Comparison of ENCODE assay signal across 15 cellular contexts in genomic region chr1:202017385-202018225, GRCh38. TPM values are rescaled to one million over a fixed set of nuclear protein-coding genes. Genes with fewer than 3 reads are reported as not detected.
DNase-seq lines count a peak whose midpoint lies in the region; TF ChIP-seq lines count a peak whose summit lies in the region.
"Had no signal": no experiment of that assay in that cellular context is flagged by ENCODE, and none has a peak within 500 bp of the region (broad histone marks: within the 10 kb centered on the region; RNA-seq: fewer than 3 reads in every experiment).

No MANE protein-coding gene starts in this region.

- peak overlapping the region; percentile 77 to 99 for H3K9ac ChIP-seq in mucosa of rectum (ENCODE audit: low read depth in 1 of 2, low read length in 2 of 2)

- H3K4me3 Mint-ChIP-seq in Caco-2 (ENCODE audit: unreplicated experiment) (peak overlapping the region; percentile 65), glutamatergic neuron (ENCODE audit: unreplicated experiment) (no peak overlapping the region)
- H3K4me3 Mint-ChIP-seq: CD4-positive, CD25-positive, alpha-beta regulatory T cell; memory B cell had no signal

- H3K4me3 ChIP-seq in Caco-2 (ENCODE audit: low read depth, low read length) (peak overlapping the region; percentile 20), LNCaP clone FGC (ENCODE audit: low read depth, low read length) (peak overlapping the region; percentile 40), mucosa of rectum (ENCODE audit: low read length in 2 of 2) (peak overlapping the region; percentile 56 to 94)
- H3K4me3 ChIP-seq: MG63, sigmoid colon had no signal

- H3K27ac Mint-ChIP-seq in Caco-2 (ENCODE audit: unreplicated experiment) (peak overlapping the region; percentile 71), glutamatergic neuron (ENCODE audit: unreplicated experiment) (no peak overlapping the region)
- H3K27ac Mint-ChIP-seq: memory B cell had no signal

- no peaks in the 10 kb centered on the region for H3K27me3 Mint-ChIP-seq in Caco-2 (ENCODE audit: insufficient read depth, unreplicated experiment)
- peaks cover 4% of the 10 kb centered on the region for H3K27me3 Mint-ChIP-seq in glutamatergic neuron (ENCODE audit: unreplicated experiment)

- peaks cover 12% of the 10 kb centered on the region for H3K36me3 ChIP-seq in Caco-2 (ENCODE audit: control insufficient read depth, insufficient read depth, low read length)
- H3K36me3 ChIP-seq in mucosa of rectum (ENCODE audit: control insufficient read depth in 2 of 2, insufficient read depth in 2 of 2, low read length in 2 of 2), result peaks cover 31 to 37% of the 10 kb centered on the region in 2 donors
- H3K36me3 ChIP-seq: MG63, sigmoid colon had no signal

- no peak for TF ChIP-seq CTCF in Caco-2 (IDR thresholded peaks at IDR 0.05; ENCODE audit: insufficient read depth in 1 of 2, low read depth in 1 of 2, low read length in 1 of 2, severe bottlenecking in 1 of 2, unreplicated experiment in 1 of 2)
- no peak for TF ChIP-seq CTCF in LNCaP clone FGC (IDR thresholded peaks at IDR 0.05; ENCODE audit: control insufficient read depth, extremely low read depth, insufficient read depth)
- TF ChIP-seq CTCF in VCaP (conservative IDR thresholded peaks at IDR 0.05), result no peak
- TF ChIP-seq CTCF in glutamatergic neuron (IDR thresholded peaks at IDR 0.05; ENCODE audit: partially characterized antibody, unreplicated experiment), result no peak

- BruUV-seq in Caco-2 (replicated peaks; lab: Mats Ljungman, UMichigan), result TSS peak; percentile 53

- no peaks in the 10 kb centered on the region for H3K27me3 ChIP-seq in Caco-2 (replicated peaks; ENCODE audit: control insufficient read depth, insufficient read depth, low read length)
- H3K27me3 ChIP-seq in mucosa of rectum (ENCODE audit: control insufficient read depth in 2 of 2, insufficient read depth in 2 of 2, low read length in 2 of 2), result no peaks in the 10 kb centered on the region
- H3K27me3 ChIP-seq: MG63 had no signal

- H3K4me1 Mint-ChIP-seq in Caco-2 (ENCODE audit: low read depth, unreplicated experiment) (peaks cover 40% of the 10 kb centered on the region), glutamatergic neuron (ENCODE audit: low read depth, unreplicated experiment) (peaks cover 13% of the 10 kb centered on the region)
- H3K4me1 Mint-ChIP-seq: CD4-positive, CD25-positive, alpha-beta regulatory T cell; memory B cell had no signal

- H3K4me1 ChIP-seq in Caco-2 (peaks cover 61% of the 10 kb centered on the region), mucosa of rectum (ENCODE audit: control insufficient read depth in 2 of 2, insufficient read depth in 2 of 2, low read length in 2 of 2) (peaks cover 20 to 51% of the 10 kb centered on the region in 2 donors)
- H3K4me1 ChIP-seq: sigmoid colon had no signal

- no peaks in the 10 kb centered on the region for H3K9me3 Mint-ChIP-seq in Caco-2 (ENCODE audit: unreplicated experiment)
- peaks cover 10% of the 10 kb centered on the region for H3K9me3 Mint-ChIP-seq in glutamatergic neuron (ENCODE audit: unreplicated experiment)
- H3K9me3 Mint-ChIP-seq: memory B cell had no signal

- H3K9me3 ChIP-seq in Caco-2 (no peaks in the 10 kb centered on the region), mucosa of rectum (ENCODE audit: control insufficient read depth in 2 of 2, low read length in 2 of 2) (no peaks in the 10 kb centered on the region)
- H3K9me3 ChIP-seq: MG63, sigmoid colon had no signal

- DNase-seq in Caco-2, result peak; percentile 87 to 95
- DNase-seq in LNCaP clone FGC (ENCODE audit: low read depth), result no peak
- no peak for DNase-seq in glutamatergic neuron
- no peak for DNase-seq in occipital lobe (lab: John Stamatoyannopoulos, UW)
- DNase-seq in EL, result no peak
- DNase-seq in GDM1 (lab: John Stamatoyannopoulos, UW), result no peak
- DNase-seq: activated CD8-positive, alpha-beta memory T cell treated with anti-CD3 and anti-CD28 coated beads, Interleukin-2, amount 50 U/mL, for 48 hours; amniotic stem cell; CD4-positive, CD25-positive, alpha-beta regulatory T cell; effector CD4-positive, alpha-beta T cell; MG63; sigmoid colon had no signal

- H3K27ac ChIP-seq in VCaP (peak overlapping the region; percentile 93), mucosa of rectum (ENCODE audit: low read depth in 2 of 2, low read length in 2 of 2) (peak overlapping the region; percentile 99 to 100)
- H3K27ac ChIP-seq: sigmoid colon had no signal

- intact Hi-C loops in Caco-2 (cut with micrococcal nuclease; ENCODE audit: unreplicated experiment), result loop anchor here (1.0 kb wide), 2 partner anchors 7 to 18 kb away; partner anchors contain the start of gene ELF3

- H3K36me3 Mint-ChIP-seq in Caco-2 (ENCODE audit: insufficient read depth, unreplicated experiment) (peaks cover 65% of the 10 kb centered on the region), glutamatergic neuron (ENCODE audit: unreplicated experiment) (no peaks in the 10 kb centered on the region)
- H3K36me3 Mint-ChIP-seq: memory B cell had no signal

- POLR2A ChIA-PET in Caco-2 (lab: Charles Lee), result interaction anchor here (0.6 to 2.5 kb wide), 8 partner anchors 7 to 95 kb away, joined by 4 to 24 read pairs (median 8); partner anchors contain the start of gene ELF3

- CTCF ChIA-PET in Caco-2 (lab: Charles Lee), result interaction anchor here (1.1 to 1.4 kb wide), 3 partner anchors 10 to 32 kb away, joined by 3 to 7 read pairs (median 4); no protein-coding TSS in a partner anchor

RNA-seq across cellular contexts. Expression of gene ELF3, which starts 7.2 kb away (rescaled TPM):
- total RNA-seq in Caco-2 (2022) (116 and 126 TPM in 2 replicates), glutamatergic neuron (ENCODE audit: unreplicated experiment) (0.96 TPM), occipital lobe (0.31 TPM)

RNA-seq across cellular contexts. Expression of gene RNPEP, which starts 35.2 kb away (rescaled TPM):
- 75.9 and 83.0 TPM in 2 replicates for total RNA-seq in Caco-2 (2022)
- 42.4 TPM for total RNA-seq in glutamatergic neuron (ENCODE audit: unreplicated experiment)
- total RNA-seq in occipital lobe, result 18.9 TPM

Comparison
In these comparisons a context has a peak if more than half of its experiments do, and no peak if none do; other contexts are left out.
1. DNase-seq: peak in Caco-2 (2 of 2); none in LNCaP clone FGC (single experiment), glutamatergic neuron (single experiment), occipital lobe (single experiment), EL (single experiment) and GDM1 (single experiment).
2. H3K4me3 ChIP-seq: peak in every context shown above with its lines; median percentile 75 in mucosa of rectum; 40 in LNCaP clone FGC; 20 in Caco-2.
3. RNA of gene ELF3, which starts 7.2 kb away (total RNA-seq): 116 to 126 TPM in Caco-2; 0.96 TPM in glutamatergic neuron (single experiment) and 0.31 TPM in occipital lobe (single experiment); every median in the first group is over 10 times any median in the second.